23 cellular contexts compared by ENCODE assay signal in genomic region chr12:730550-730949, GRCh38.
"Had no signal": no experiment of that assay in that cellular context is flagged by ENCODE, and none has a peak within 500 bp of the region (broad histone marks: within the 10 kb centered on the region; RNA-seq: fewer than 3 reads in every experiment).

No MANE protein-coding gene starts in this region.

- H3K4me3 ChIP-seq: esophagus muscularis mucosa, gastrocnemius medialis, left lung, sigmoid colon, smooth muscle cell, upper lobe of left lung had no signal

- H3K9me2 ChIP-seq: SK-N-SH had no signal

- H3K27me3 ChIP-seq: esophagus muscularis mucosa, gastrocnemius medialis, left lung, sigmoid colon, upper lobe of left lung had no signal

- H3K36me3 Mint-ChIP-seq: brain; natural killer cell; stimulated activated naive B cell treated with anti-CD40 and anti-IgM and Interleukin-4, amounts not matched to agents 10 μg/mL and 1 μg/mL and 100 μg/mL, for 72 hours had no signal

- H3K9me3 ChIP-seq: esophagus muscularis mucosa, gastrocnemius medialis, left lung, SK-N-SH, upper lobe of left lung had no signal

- H3K27ac Mint-ChIP-seq: activated CD8-positive, alpha-beta memory T cell treated with anti-CD3 and anti-CD28 coated beads, Interleukin-2, amount 10 ng/mL, durations not matched to agents 7 days and 5 days; brain; dendritic cell treated with granulocyte-macrophage colony-stimulating factor and Interleukin-4, amounts not matched to agents 40 ng/mL and 50 ng/mL, for 4 days; natural killer cell; progenitor cell of endocrine pancreas; stimulated activated naive B cell treated with anti-CD40 and anti-IgM and Interleukin-4, amounts not matched to agents 10 μg/mL and 1 μg/mL and 100 μg/mL, for 72 hours had no signal

- H3K27ac ChIP-seq: esophagus muscularis mucosa, gastrocnemius medialis, left lung, sigmoid colon, upper lobe of left lung had no signal

- H3K4me1 ChIP-seq: upper lobe of left lung had no signal

- H3K4me1 Mint-ChIP-seq: stimulated activated naive B cell treated with anti-CD40 and anti-IgM and Interleukin-4, amounts not matched to agents 10 μg/mL and 1 μg/mL and 100 μg/mL, for 72 hours had no signal

- DNase-seq: activated CD4-positive, alpha-beta T cell treated with anti-CD3 and anti-CD28 coated beads, Interleukin-2, amount 50 U/mL, for 48 hours; activated CD8-positive, alpha-beta memory T cell treated with anti-CD3 and anti-CD28 coated beads, Interleukin-2, amount 10 ng/mL, durations not matched to agents 7 days and 5 days; activated gamma-delta T cell treated with Interleukin-2 at 50 U/mL for 16 hours; aorta; effector CD8-positive, alpha-beta T cell; gastrocnemius medialis; hippocampal formation; kidney glomerular epithelial cell; left lung; natural killer cell; retina; sigmoid colon; SK-N-SH; stimulated activated CD4-positive, alpha-beta T cell treated with anti-CD3 and anti-CD28 coated beads, Interleukin-2, amount 100 ng/mL, for 48 hours; stimulated activated CD8-positive, alpha-beta memory T cell treated with anti-CD3 and anti-CD28 coated beads, Interleukin-4, amount 100 ng/mL, for 48 hours; stimulated activated naive B cell treated with anti-CD40 and anti-IgM and Interleukin-4, amounts not matched to agents 10 μg/mL and 1 μg/mL and 100 μg/mL, for 72 hours; T-helper 9 cell; upper lobe of left lung had no signal

- H3K27me3 Mint-ChIP-seq: activated CD8-positive, alpha-beta memory T cell treated with anti-CD3 and anti-CD28 coated beads, Interleukin-2, amount 10 ng/mL, durations not matched to agents 7 days and 5 days; brain; dendritic cell treated with granulocyte-macrophage colony-stimulating factor and Interleukin-4, amounts not matched to agents 40 ng/mL and 50 ng/mL, for 4 days; progenitor cell of endocrine pancreas; stimulated activated naive B cell treated with anti-CD40 and anti-IgM and Interleukin-4, amounts not matched to agents 10 μg/mL and 1 μg/mL and 100 μg/mL, for 72 hours had no signal

- ATAC-seq: activated CD8-positive, alpha-beta memory T cell treated with anti-CD3 and anti-CD28 coated beads, Interleukin-2, amount 10 ng/mL, durations not matched to agents 7 days and 5 days; gastrocnemius medialis; left lung; natural killer cell; stimulated activated naive B cell treated with anti-CD40 and anti-IgM and Interleukin-4, amounts not matched to agents 10 μg/mL and 1 μg/mL and 100 μg/mL, for 72 hours had no signal

- H3K9ac ChIP-seq: SK-N-SH had no signal

- H3K4me2 ChIP-seq: SK-N-SH, smooth muscle cell had no signal

- H3K4me3 Mint-ChIP-seq: activated CD8-positive, alpha-beta memory T cell treated with anti-CD3 and anti-CD28 coated beads, Interleukin-2, amount 10 ng/mL, durations not matched to agents 7 days and 5 days; brain; dendritic cell treated with granulocyte-macrophage colony-stimulating factor and Interleukin-4, amounts not matched to agents 40 ng/mL and 50 ng/mL, for 4 days; natural killer cell; stimulated activated naive B cell treated with anti-CD40 and anti-IgM and Interleukin-4, amounts not matched to agents 10 μg/mL and 1 μg/mL and 100 μg/mL, for 72 hours had no signal

- H3K36me3 ChIP-seq: esophagus muscularis mucosa, gastrocnemius medialis, left lung, sigmoid colon, upper lobe of left lung had no signal

- H3K9me3 Mint-ChIP-seq: natural killer cell had no signal
